16 cellular contexts compared by ENCODE assay signal in genomic region chr10:95457319-95457886, GRCh38.
DNase-seq lines count a peak whose midpoint lies in the region; ATAC-seq and TF ChIP-seq lines count a peak whose summit lies in the region.
"Had no signal": no experiment of that assay in that cellular context is flagged by ENCODE, and none has a peak within 500 bp of the region (broad histone marks: within the 10 kb centered on the region; RNA-seq: fewer than 3 reads in every experiment).

No MANE protein-coding gene starts in this region.

- H3K27ac ChIP-seq in PC-3 (ENCODE audit: low read length) (peak overlapping the region; percentile 32), esophagus muscularis mucosa (replicated peaks in 1 of 4) (peak overlapping the region; percentile 85 to 97 (median 94)), right lobe of liver (peak overlapping the region; percentile 90 to 96 (median 95))
- H3K27ac ChIP-seq: SJCRH30, WERI-Rb-1 had no signal

- H3K9me3 ChIP-seq in PC-3 (ENCODE audit: low read length) (no peaks in the 10 kb centered on the region), esophagus muscularis mucosa (no peaks in the 10 kb centered on the region), right lobe of liver (no peaks in the 10 kb centered on the region)
- H3K9me3 ChIP-seq: SJCRH30 had no signal

- TF ChIP-seq EP300 in esophagus muscularis mucosa (IDR thresholded peaks at IDR 0.05) = no peak

- ATAC-seq in PC-3 (peak; percentile 80), right lobe of liver (peak; percentile 75 to 84 (median 79)), GM19395 (IDR thresholded peaks at IDR 0.05; ENCODE audit: unreplicated experiment) (no peak), left colon (no peak), HG03521 (IDR thresholded peaks at IDR 0.05; ENCODE audit: unreplicated experiment) (no peak)
- ATAC-seq: T-helper 17 cell had no signal

- H3K4me3 ChIP-seq in PC-3 (ENCODE audit: low read length) (no peak overlapping the region), esophagus muscularis mucosa (peak overlapping the region in 1 of 4 donors; percentile 4), right lobe of liver (no peak overlapping the region)
- H3K4me3 ChIP-seq: SJCRH30 had no signal

- no peak for TF ChIP-seq POLR2A in esophagus muscularis mucosa (IDR thresholded peaks at IDR 0.05; ENCODE audit: low read depth)
- TF ChIP-seq POLR2A in right lobe of liver (IDR thresholded peaks at IDR 0.05) = peak; percentile 67

- H3K4me2 ChIP-seq in PC-3 (ENCODE audit: low read length) = peak overlapping the region; percentile 45

- H4K20me1 ChIP-seq in PC-3 (ENCODE audit: low read length) = no peaks in the 10 kb centered on the region

- H3K4me1 ChIP-seq in PC-3 (ENCODE audit: insufficient read depth, low read length) (peaks cover 18% of the 10 kb centered on the region), esophagus muscularis mucosa (peaks cover 37 to 100% (median 98%) of the 10 kb centered on the region in 4 donors), right lobe of liver (peaks cover 0 to 43% (median 20%) of the 10 kb centered on the region in 4 donors)

- intact Hi-C loops in PC-3 (cut with micrococcal nuclease) = no loop called here
- intact Hi-C loops in esophagus muscularis mucosa (cut with DNase I) = no loop called here
- intact Hi-C loops in right lobe of liver (cut with DNase I) = no loop called here
- intact Hi-C loops in left colon (cut with DNase I, micrococcal nuclease) = no loop called here

- H3K79me2 ChIP-seq in PC-3 (ENCODE audit: low read length) = no peaks in the 10 kb centered on the region

- POLR2A ChIA-PET in PC-3 (lab: Charles Lee; ENCODE audit: unreplicated experiment) = no interaction called here

- BruUV-seq in PC-3 (replicated peaks; lab: Mats Ljungman, UMichigan) = no TSS peak

- H2AFZ ChIP-seq in PC-3 (ENCODE audit: low read length) = 0 out of 2 replicates have a peak overlapping the region, but pooled peaks have one; percentile 45

- H3F3A ChIP-seq in PC-3 (ENCODE audit: low read length, unreplicated experiment) = no peaks in the 10 kb centered on the region

- H3K9ac ChIP-seq in PC-3 (ENCODE audit: low read length) = no peak overlapping the region

- CTCF ChIA-PET in PC-3 (lab: Charles Lee) = no interaction called here

- H3K27me3 ChIP-seq in PC-3 (ENCODE audit: low read length) (no peaks in the 10 kb centered on the region), esophagus muscularis mucosa (no peaks in the 10 kb centered on the region), right lobe of liver (no peaks in the 10 kb centered on the region)
- H3K27me3 ChIP-seq: SJCRH30 had no signal

- WGBS in esophagus muscularis mucosa = 44% methylated on average over 5 of the region's 5 CpGs
- WGBS in right lobe of liver (ENCODE audit: insufficient coverage, low coverage, low lambda C conversion rate, missing lambda C conversion rate) = 10% methylated on average over 5 of the region's 5 CpGs

- H3K36me3 ChIP-seq in PC-3 (ENCODE audit: low read depth, low read length) (no peaks in the 10 kb centered on the region), esophagus muscularis mucosa (peaks cover 0 to 13% (median 0%) of the 10 kb centered on the region in 4 donors), right lobe of liver (no peaks in the 10 kb centered on the region)
- H3K36me3 ChIP-seq: SJCRH30, WERI-Rb-1 had no signal

- TF ChIP-seq CTCF in PC-3 (conservative IDR thresholded peaks at IDR 0.05; ENCODE audit: low read depth, low read length) (no peak), esophagus muscularis mucosa (IDR thresholded peaks at IDR 0.05) (no peak), right lobe of liver (IDR thresholded peaks at IDR 0.05) (no peak)

- H3K9me2 ChIP-seq in PC-3 (replicated peaks; ENCODE audit: low read length) = no peaks in the 10 kb centered on the region

- DNase-seq in PC-3 = peak; percentile 55
- no peak for DNase-seq in esophagus muscularis mucosa (ENCODE audit: extremely low spot score)
- DNase-seq in right lobe of liver = peak in 1 of 3 donors; percentile 70
- DNase-seq in superior temporal gyrus (ENCODE audit: extremely low spot score) = peak; percentile 11
- no peak for DNase-seq in globus pallidus (ENCODE audit: low spot score)
- no peak for DNase-seq in left colon
- DNase-seq: activated CD4-positive, alpha-beta memory T cell treated with anti-CD3 and anti-CD28 coated beads, Interleukin-2, amount 10 ng/mL, durations not matched to agents 7 days and 5 days; activated T-cell treated with anti-CD3 and anti-CD28 coated beads, Interleukin-2, amount 50 U/mL, for 24 hours; COR-L47; NCI-H1930; NCI-H524; SJCRH30; T-helper 17 cell; WERI-Rb-1 had no signal

Comparison
In these comparisons a context has a peak if more than half of its experiments do, and no peak if none do; other contexts are left out.
1. ATAC-seq: peak in PC-3 (single experiment) and right lobe of liver (4 of 4); none in GM19395 (single experiment), left colon (single experiment) and HG03521 (single experiment).
2. DNase-seq: peak in PC-3 (single experiment) and superior temporal gyrus (single experiment); none in esophagus muscularis mucosa (single experiment), globus pallidus (single experiment) and left colon (0 of 2).
3. H3K27ac ChIP-seq: peak in every context shown above with its lines; median percentile 95 in right lobe of liver; 94 in esophagus muscularis mucosa; 32 in PC-3.